ENCODE assay signal across 6 cellular contexts in the genomic region with DNA sequence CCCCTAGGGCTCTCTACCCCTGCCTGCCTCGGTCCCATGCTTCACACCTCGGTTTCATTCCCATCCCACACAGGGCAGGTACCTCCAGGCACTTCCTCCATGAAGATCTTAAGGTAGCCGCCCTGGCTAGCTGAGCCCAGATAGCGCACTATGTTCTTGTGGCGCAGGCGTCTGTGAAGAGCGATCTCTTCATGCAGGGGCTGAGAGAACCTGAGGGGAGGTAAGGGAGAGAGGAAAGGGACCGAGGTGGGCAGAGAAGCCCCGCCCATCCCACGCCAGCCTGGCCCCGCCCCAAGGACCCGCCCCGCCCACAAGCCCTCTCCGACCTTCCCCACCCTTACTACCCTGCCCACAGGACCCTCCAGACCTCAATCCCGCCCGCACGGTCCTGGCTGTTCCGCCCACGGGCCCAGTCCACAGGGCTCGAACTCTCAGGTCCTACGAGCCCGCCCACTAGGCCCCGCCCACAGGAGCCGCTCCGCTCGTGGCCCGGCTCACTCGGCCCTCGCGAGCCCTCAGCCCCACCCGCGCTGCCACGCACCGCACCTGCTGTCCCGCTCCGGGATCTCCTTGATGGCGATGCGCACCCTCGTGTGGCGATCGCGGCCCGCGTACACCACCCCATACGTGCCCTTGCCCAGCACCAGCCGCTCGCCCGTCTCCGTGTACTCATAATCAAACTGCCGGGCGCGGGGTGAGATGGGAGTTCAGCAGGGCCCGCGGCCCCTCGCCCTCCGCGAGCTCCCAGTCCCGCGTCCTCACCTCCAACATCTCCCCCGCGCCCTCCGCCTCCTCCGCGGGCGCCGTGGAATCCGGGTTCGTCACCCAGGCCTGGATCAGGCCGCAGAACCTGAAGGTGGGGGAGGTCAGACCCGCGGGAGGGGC. TPM values are rescaled to one million over a fixed set of nuclear protein-coding genes. Genes with fewer than 3 reads are reported as not detected.
DNase-seq lines count a peak whose midpoint lies in the region; ATAC-seq and TF ChIP-seq lines count a peak whose summit lies in the region.

No MANE protein-coding gene starts in this region.

- H3K36me3 Mint-ChIP-seq in CD4-positive, alpha-beta T cell (ENCODE audit: low read depth): no peaks in the 10 kb centered on the region

- peak overlapping the region; percentile 27 for H3K4me3 ChIP-seq in kidney epithelial cell (ENCODE audit: low read depth, low read length)

- no peaks in the 10 kb centered on the region for H3K9me3 ChIP-seq in CD4-positive, alpha-beta T cell (ENCODE audit: control insufficient read depth, low read length)

- peaks cover 60% of the 10 kb centered on the region for H3K4me1 Mint-ChIP-seq in CD4-positive, alpha-beta T cell (ENCODE audit: low read depth)

- TF ChIP-seq CTCF in CD4-positive, alpha-beta T cell (IDR thresholded peaks at IDR 0.05): no peak
- no peak for TF ChIP-seq CTCF in kidney epithelial cell (IDR thresholded peaks at IDR 0.05; ENCODE audit: insufficient read depth, low read length, poor library complexity, severe bottlenecking)

- H3K4me3 Mint-ChIP-seq in CD4-positive, alpha-beta T cell: peak overlapping the region; percentile 82

- H3K36me3 ChIP-seq in kidney epithelial cell (ENCODE audit: control insufficient read depth, insufficient read depth, low read length): peaks cover 3% of the 10 kb centered on the region

- POLR2A ChIA-PET in CD4-positive, alpha-beta T cell (lab: Charles Lee): interaction anchor here (1.3 to 5.0 kb wide), 2 partner anchors 19 to 28 kb away, joined by 3 to 56 read pairs; a partner anchor contains a TSS

- peak in 7 of 10 experiments; percentile 33 to 59 (median 37) for DNase-seq in CD4-positive, alpha-beta T cell
- DNase-seq in activated T-cell treated with anti-CD3 and anti-CD28 coated beads, Interleukin-2, amount 50 U/mL, for 1 hour: peak; percentile 65
- DNase-seq in kidney epithelial cell (ENCODE audit: low read depth): no peak
- DNase-seq in dermis blood vessel endothelial cell: no peak
- DNase-seq in HuH-7 (ENCODE audit: low spot score): no peak

- H3K27me3 Mint-ChIP-seq in CD4-positive, alpha-beta T cell: no peaks in the 10 kb centered on the region

- CTCF ChIA-PET in CD4-positive, alpha-beta T cell (lab: Charles Lee): no interaction called here

- ATAC-seq in CD4-positive, alpha-beta T cell (ENCODE audit: poor library complexity): peak; percentile 28
- no peak for ATAC-seq in GM21447 (IDR thresholded peaks at IDR 0.05; ENCODE audit: unreplicated experiment)

- H3K27ac ChIP-seq in CD4-positive, alpha-beta T cell (ENCODE audit: low read depth, low read length): no peak overlapping the region

- H3K9me3 Mint-ChIP-seq in CD4-positive, alpha-beta T cell: no peaks in the 10 kb centered on the region

- intact Hi-C loops in CD4-positive, alpha-beta T cell (cut with DNase I, micrococcal nuclease): no loop called here

- H3K27me3 ChIP-seq in CD4-positive, alpha-beta T cell (ENCODE audit: control insufficient read depth, insufficient read depth, low read length): no peaks in the 10 kb centered on the region
- H3K27me3 ChIP-seq in kidney epithelial cell (ENCODE audit: control insufficient read depth, insufficient read depth, low read length): peaks cover 2% of the 10 kb centered on the region

- H3K27ac Mint-ChIP-seq in CD4-positive, alpha-beta T cell: peak overlapping the region; percentile 59

RNA-seq across cellular contexts. Expression of a gene that starts 6.4 kb away (rescaled TPM):
- total RNA-seq in CD4-positive, alpha-beta T cell: 1 to 10 TPM; 8.5 to 8.8 TPM
- total RNA-seq in kidney epithelial cell (8.6 and 12.0 TPM in 2 replicates), dermis blood vessel endothelial cell (6.6 and 10.3 TPM in 2 replicates)

RNA-seq across cellular contexts. Expression of a gene that starts 14.2 kb away (rescaled TPM):
- total RNA-seq in CD4-positive, alpha-beta T cell: not detected
- total RNA-seq in kidney epithelial cell (0.14 TPM in 1 of 2 replicates, not detected in the other), dermis blood vessel endothelial cell (0.09 TPM in 1 of 2 replicates, not detected in the other)

RNA-seq across cellular contexts. Expression of a gene that starts 18.6 kb away (rescaled TPM):
- total RNA-seq in CD4-positive, alpha-beta T cell: 100 to 1,000 TPM; 135 to 140 TPM
- total RNA-seq in kidney epithelial cell (40.3 and 47.2 TPM in 2 replicates), dermis blood vessel endothelial cell (not detected in 2 replicates)

RNA-seq across cellular contexts. Expression of a gene that starts 22.7 kb away (rescaled TPM):
- total RNA-seq in CD4-positive, alpha-beta T cell: not detected
- 0.29 TPM in 1 of 2 replicates, not detected in the other for total RNA-seq in kidney epithelial cell
- total RNA-seq in dermis blood vessel endothelial cell: not detected in 2 replicates

RNA-seq across cellular contexts. Expression of a gene that starts 32.0 kb away (rescaled TPM):
- total RNA-seq in CD4-positive, alpha-beta T cell: under 1 TPM; 0.14 to 0.19 TPM
- total RNA-seq in kidney epithelial cell: 0.27 and 1.6 TPM in 2 replicates
- 0.42 and 0.51 TPM in 2 replicates for total RNA-seq in dermis blood vessel endothelial cell

Comparison
In these comparisons a context has a peak if more than half of its experiments do, and no peak if none do; other contexts are left out.
1. DNase-seq: peak in CD4-positive, alpha-beta T cell (7 of 10) and activated T-cell treated with anti-CD3 and anti-CD28 coated beads, Interleukin-2, amount 50 U/mL, for 1 hour (single experiment); none in kidney epithelial cell (single experiment), dermis blood vessel endothelial cell (single experiment) and HuH-7 (single experiment).
2. RNA of a gene that starts 18.6 kb away (total RNA-seq): 135 to 140 TPM in CD4-positive, alpha-beta T cell and 40.3 to 47.2 TPM in kidney epithelial cell; not detected in dermis blood vessel endothelial cell; every median in the first group is over 10 times any median in the second.